Comparison of ENCODE assay signal across 8 cellular contexts in the genomic region with DNA sequence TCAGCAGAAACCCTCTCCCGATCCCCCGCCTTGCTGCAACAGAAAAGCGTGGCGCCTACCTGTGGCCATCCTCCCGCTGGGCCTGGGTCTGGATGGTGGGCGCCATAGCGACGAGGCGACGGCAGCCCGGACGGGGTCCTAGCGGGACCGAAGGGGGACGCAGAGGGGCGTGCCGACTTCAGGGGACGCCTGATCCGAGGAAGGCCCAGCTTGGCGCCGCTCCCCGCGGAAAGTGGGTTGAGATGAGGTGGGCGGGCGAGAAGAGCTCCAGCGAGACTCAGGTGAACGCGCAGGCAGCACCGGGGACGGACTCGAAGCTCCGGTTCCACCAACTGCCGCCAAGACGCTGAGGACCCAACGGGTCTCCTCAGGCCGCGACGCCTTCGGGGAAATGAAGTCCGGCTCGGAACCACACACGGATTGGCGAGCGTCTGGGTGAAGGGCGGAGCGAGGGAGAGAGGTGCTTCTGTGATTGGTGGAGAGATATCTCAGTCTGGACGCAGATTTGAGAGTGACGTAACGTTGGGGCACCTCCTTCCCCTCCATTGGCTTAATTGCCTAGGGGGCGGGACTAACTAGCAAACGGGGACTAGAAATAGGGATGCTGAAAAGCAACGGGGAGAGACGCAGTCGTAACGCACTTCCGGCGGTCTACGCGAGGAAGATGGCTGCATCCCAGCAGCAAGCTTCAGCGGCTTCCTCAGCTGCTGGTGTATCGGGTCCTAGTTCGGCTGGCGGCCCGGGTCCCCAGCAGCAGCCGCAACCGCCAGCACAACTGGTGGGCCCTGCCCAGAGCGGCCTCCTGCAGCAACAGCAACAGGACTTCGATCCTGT. TPM values are rescaled to one million over a fixed set of nuclear protein-coding genes. Genes with fewer than 3 reads are reported as not detected.
DNase-seq lines count a peak whose midpoint lies in the region; ATAC-seq and TF ChIP-seq lines count a peak whose summit lies in the region.

A gene with protein sequence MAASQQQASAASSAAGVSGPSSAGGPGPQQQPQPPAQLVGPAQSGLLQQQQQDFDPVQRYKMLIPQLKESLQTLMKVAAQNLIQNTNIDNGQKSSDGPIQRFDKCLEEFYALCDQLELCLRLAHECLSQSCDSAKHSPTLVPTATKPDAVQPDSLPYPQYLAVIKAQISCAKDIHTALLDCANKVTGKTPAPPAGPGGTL (plus strand): TSS at position 620 of the 834 bp plus-strand sequence. CDS start 45 bp downstream, at position 665.
A gene (minus strand): TSS at position 348 of the 834 bp plus-strand sequence. CDS start 242 bp downstream, at position 106.

- no peak for TF ChIP-seq CTCF in epithelial cell of esophagus (IDR thresholded peaks at IDR 0.05; ENCODE audit: insufficient read depth, low read depth, low read length, missing control alignments)

- no peaks in the 10 kb centered on the region for H3K27me3 ChIP-seq in mononuclear cell (ENCODE audit: insufficient read depth, low read length)

- H3K4me3 ChIP-seq in epithelial cell of esophagus (ENCODE audit: low read length) (peak within 1 kb of the TSS; percentile 90), mononuclear cell (ENCODE audit: low read length) (peak within 1 kb of the TSS; percentile 74)

- H3K4me3 Mint-ChIP-seq in IgD-negative memory B cell, result peak within 1 kb of the TSS; percentile 84 to 97 (median 97)

- H3K9me3 ChIP-seq in mononuclear cell (ENCODE audit: low read depth, low read length), result no peaks in the 10 kb centered on the region

- peaks cover 7 to 19% (median 16%) of the 10 kb centered on the region in 3 donors for H3K4me1 Mint-ChIP-seq in IgD-negative memory B cell

- no peaks in the 10 kb centered on the region for H3K9me3 Mint-ChIP-seq in IgD-negative memory B cell

- peaks cover 34% of the 10 kb centered on the region for H3K4me1 ChIP-seq in mononuclear cell (ENCODE audit: insufficient read depth, low read length)

- peak; percentile 90 for ATAC-seq in GM21529 (IDR thresholded peaks at IDR 0.05; ENCODE audit: unreplicated experiment)

- H3K36me3 Mint-ChIP-seq in IgD-negative memory B cell, result peaks cover 7% of the 10 kb centered on the region

- H3K27me3 Mint-ChIP-seq in IgD-negative memory B cell, result no peaks in the 10 kb centered on the region

- DNase-seq in DMS114 treated with DMSO at 0.1 percent for 48 hours (lab: John Stamatoyannopoulos, UW; ENCODE audit: unreplicated experiment) (peak; percentile 100), OCI-M2 (lab: John Stamatoyannopoulos, UW; ENCODE audit: unreplicated experiment) (peak; percentile 99), activated T-cell treated with anti-CD3 and anti-CD28 coated beads for 4 hours (peak; percentile 90), epithelial cell of esophagus (ENCODE audit: low read depth) (peak; percentile 100)
- DNase-seq in stimulated activated CD8-positive, alpha-beta memory T cell treated with anti-CD3 and anti-CD28 coated beads, Interleukin-4, amount 100 ng/mL, for 1 hour (ENCODE audit: low read depth in 2 of 2, low spot score in 1 of 2), result peak; percentile 80 to 91

- H3K27ac Mint-ChIP-seq in IgD-negative memory B cell, result peak within 1 kb of the TSS; percentile 78 to 99 (median 98)

RNA-seq across cellular contexts. Expression of the first gene that starts in this region (rescaled TPM):
- polyA plus RNA-seq in IgD-negative memory B cell, result 68.7 TPM
- 21.9 TPM for total RNA-seq in mononuclear cell

RNA-seq across cellular contexts. Expression of the second gene that starts in this region (rescaled TPM):
- polyA plus RNA-seq in IgD-negative memory B cell, result 64.1 TPM
- 26.1 TPM for total RNA-seq in mononuclear cell

Comparison
In these comparisons a context has a peak if more than half of its experiments do, and no peak if none do; other contexts are left out.
1. Peak in every context shown above with its lines: DNase-seq, ATAC-seq and H3K4me3 ChIP-seq.